In genomic region chr2:26438526-26438925, GRCh38 we compare ENCODE assay signal across 19 cellular contexts. TPM values are rescaled to one million over a fixed set of nuclear protein-coding genes. Genes with fewer than 3 reads are reported as not detected.
DNase-seq lines count a peak whose midpoint lies in the region; ATAC-seq and TF ChIP-seq lines count a peak whose summit lies in the region.
"Had no signal": no experiment of that assay in that cellular context is flagged by ENCODE, and none has a peak within 500 bp of the region (broad histone marks: within the 10 kb centered on the region; RNA-seq: fewer than 3 reads in every experiment).

No MANE protein-coding gene starts in this region.

- no peaks in the 10 kb centered on the region for H3K79me1 ChIP-seq in mesenchymal stem cell (replicated peaks; ENCODE audit: low read length, poor library complexity, severe bottlenecking)

- H3K27me3 ChIP-seq in mesenchymal stem cell (ENCODE audit: control insufficient read depth in 1 of 2, insufficient read depth in 1 of 2, low read length in 2 of 2), result peaks cover 0 to 13% of the 10 kb centered on the region in 2 experiments
- H3K27me3 ChIP-seq: breast epithelium, vagina had no signal

- H3K4me2 ChIP-seq in mesenchymal stem cell (ENCODE audit: low read length, poor library complexity, severe bottlenecking), result no peak overlapping the region

- H3K36me3 ChIP-seq in mesenchymal stem cell (ENCODE audit: control insufficient read depth in 1 of 2, insufficient read depth in 2 of 2, low read depth in 1 of 2, low read length in 2 of 2), result no peaks in the 10 kb centered on the region
- H3K36me3 ChIP-seq: breast epithelium, vagina had no signal

- ATAC-seq in GM21576 (IDR thresholded peaks at IDR 0.05; ENCODE audit: unreplicated experiment) (no peak), GM21360 (IDR thresholded peaks at IDR 0.05; ENCODE audit: unreplicated experiment) (no peak), HG03521 (IDR thresholded peaks at IDR 0.05; ENCODE audit: unreplicated experiment) (no peak)

- H4K8ac ChIP-seq in mesenchymal stem cell (ENCODE audit: low read length), result no peak overlapping the region

- no peaks in the 10 kb centered on the region for H3K9me3 ChIP-seq in mesenchymal stem cell (ENCODE audit: control insufficient read depth, low read length)
- H3K9me3 ChIP-seq: breast epithelium, vagina had no signal

- H2BK12ac ChIP-seq in mesenchymal stem cell (ENCODE audit: low read length in 2 of 2), result no peak overlapping the region

- H2BK120ac ChIP-seq in mesenchymal stem cell (ENCODE audit: low read depth, low read length), result no peak overlapping the region

- H2BK5ac ChIP-seq in mesenchymal stem cell (ENCODE audit: low read depth, low read length, poor library complexity, severe bottlenecking), result no peak overlapping the region

- no peak overlapping the region for H3K18ac ChIP-seq in mesenchymal stem cell (ENCODE audit: low read depth in 1 of 2, low read length in 2 of 2)

- WGBS in mesenchymal stem cell, result 70% methylated on average over 7 of the region's 8 CpGs

- no peak overlapping the region for H3K4me3 ChIP-seq in AG09309 (ENCODE audit: control insufficient read depth, low read depth, low read length)
- H3K4me3 ChIP-seq in choroid plexus epithelial cell (ENCODE audit: low read depth, low read length), result no peak overlapping the region
- H3K4me3 ChIP-seq in mesenchymal stem cell (ENCODE audit: insufficient read depth in 1 of 2, low read depth in 1 of 2, low read length in 2 of 2), result no peak overlapping the region
- H3K4me3 ChIP-seq: breast epithelium, lung, vagina had no signal

- H3K9ac ChIP-seq in mesenchymal stem cell (ENCODE audit: low read length), result peak overlapping the region; percentile 78

- no peak overlapping the region for H2AFZ ChIP-seq in mesenchymal stem cell (ENCODE audit: low read depth, low read length)

- no peak overlapping the region for H3K14ac ChIP-seq in mesenchymal stem cell (ENCODE audit: low read length in 2 of 2)

- no peak overlapping the region for H2BK15ac ChIP-seq in mesenchymal stem cell (ENCODE audit: low read depth, poor library complexity, severe bottlenecking)

- H3K27ac ChIP-seq in mesenchymal stem cell (ENCODE audit: low read length, poor library complexity, severe bottlenecking), result no peak overlapping the region
- H3K27ac ChIP-seq: breast epithelium, RWPE1, vagina had no signal

- DNase-seq in AG09309 (ENCODE audit: low read depth) (peak; percentile 60), HK-2 (ENCODE audit: unreplicated experiment) (peak; percentile 74), choroid plexus epithelial cell (ENCODE audit: low read depth) (no peak), mesenchymal stem cell (peak; percentile 2), SHP77 (lab: John Stamatoyannopoulos, UW) (no peak)
- DNase-seq: activated CD4-positive, alpha-beta memory T cell treated with anti-CD3 and anti-CD28 coated beads for 36 hours; activated effector memory CD4-positive, alpha-beta T cell treated with anti-CD3 and anti-CD28 coated beads, Interleukin-2, amount 50 U/mL, for 16 hours; DND-41; NCI-H1105 treated with DMSO at 0.1 percent for 48 hours; NCI-H510A treated with DMSO at 0.1 percent for 48 hours; T-helper 9 cell had no signal

- H2AK5ac ChIP-seq in mesenchymal stem cell (ENCODE audit: low read length, severe bottlenecking), result no peak overlapping the region

- no peak overlapping the region for H3K23ac ChIP-seq in mesenchymal stem cell (ENCODE audit: low read length in 2 of 2)

- H3K4me1 ChIP-seq in mesenchymal stem cell (ENCODE audit: control insufficient read depth, insufficient read depth, low read depth, low read length), result peaks cover 2% of the 10 kb centered on the region
- H3K4me1 ChIP-seq: breast epithelium, vagina had no signal

- no peak overlapping the region for H4K91ac ChIP-seq in mesenchymal stem cell (ENCODE audit: low read length)

- TF ChIP-seq CTCF in AG09309 (IDR thresholded peaks at IDR 0.05; ENCODE audit: control insufficient read depth, insufficient read depth, low read depth, low read length, missing control alignments) (peak; percentile 31), choroid plexus epithelial cell (conservative IDR thresholded peaks at IDR 0.05; ENCODE audit: low read depth, low read length) (peak; percentile 22)

- H3K4ac ChIP-seq in mesenchymal stem cell (ENCODE audit: low read depth in 1 of 2, low read length in 2 of 2), result no peak overlapping the region

RNA-seq across cellular contexts. Expression of gene DRC1, which starts 36.8 kb away (rescaled TPM):
- polyA plus RNA-seq in mesenchymal stem cell (2013, experiment 1 of 2), result 0.22 TPM
- polyA plus RNA-seq in mesenchymal stem cell (2013, experiment 2 of 2), result 0.21 TPM
- polyA plus RNA-seq: endothelial cell of umbilical vein had no signal

RNA-seq across cellular contexts. Expression of gene OTOF, which starts 39.4 kb away (rescaled TPM):
- polyA plus RNA-seq in mesenchymal stem cell (2013, experiment 1 of 2), result not detected
- polyA plus RNA-seq in mesenchymal stem cell (2013, experiment 2 of 2), result not detected

Comparison
In these comparisons a context has a peak if more than half of its experiments do, and no peak if none do; other contexts are left out.
1. DNase-seq: peak in AG09309 (single experiment), HK-2 (single experiment) and mesenchymal stem cell (single experiment); none in choroid plexus epithelial cell (single experiment) and SHP77 (0 of 2).